In genomic region chr1:4518621-4519020, GRCh38 we compare ENCODE assay signal across 8 cellular contexts.
"Had no signal": no experiment of that assay in that cellular context is flagged by ENCODE, and none has a peak within 500 bp of the region (broad histone marks: within the 10 kb centered on the region; RNA-seq: fewer than 3 reads in every experiment).

No MANE protein-coding gene starts in this region.

- H3K27ac ChIP-seq: GM23248, HL-60 had no signal

- H3K36me3 Mint-ChIP-seq: IgD-negative memory B cell had no signal

- H3K4me3 ChIP-seq: GM23248 had no signal

- FAIRE-seq: HepG2 had no signal

- H3K27ac Mint-ChIP-seq: IgD-negative memory B cell had no signal

- H3K9ac ChIP-seq: GM23248 had no signal

- H3K4me3 Mint-ChIP-seq: IgD-negative memory B cell had no signal

- H2AFZ ChIP-seq: GM23248 had no signal

- DNase-seq: GM23248, GOT3, H7, HCEC 1CT, KBM-7 had no signal
